18 cellular contexts compared by ENCODE assay signal in genomic region chr2:18835787-18836186, GRCh38.
"Had no signal": no experiment of that assay in that cellular context is flagged by ENCODE, and none has a peak within 500 bp of the region (broad histone marks: within the 10 kb centered on the region; RNA-seq: fewer than 3 reads in every experiment).

No MANE protein-coding gene starts in this region.

- H3K36me3 ChIP-seq: colonic mucosa, esophagus muscularis mucosa, gastroesophageal sphincter, heart left ventricle, left lung, lower lobe of right lung had no signal

- H3K4me3 ChIP-seq: colonic mucosa, esophagus muscularis mucosa, gastroesophageal sphincter, heart left ventricle, hepatocyte, left lung, lower lobe of right lung had no signal

- H3K27ac ChIP-seq: colonic mucosa, esophagus muscularis mucosa, foreskin keratinocyte, gastroesophageal sphincter, heart left ventricle, hepatocyte, left lung, lower lobe of right lung had no signal

- H3K4me1 ChIP-seq: colonic mucosa, left lung, lower lobe of right lung had no signal

- DNase-seq: colonic mucosa; cortex of kidney; effector CD4-positive, alpha-beta T cell; effector memory CD4-positive, alpha-beta T cell; foreskin keratinocyte; heart left ventricle; hypothalamus; immature natural killer cell; kidney; kidney glomerular epithelial cell; left colon; left lung; left ventricle myocardium superior; lower lobe of right lung; midbrain had no signal

- ATAC-seq: foreskin keratinocyte, gastroesophageal sphincter, heart left ventricle, left colon, left lung, left ventricle myocardium superior, lower lobe of right lung had no signal

- H3K9me3 ChIP-seq: colonic mucosa, esophagus muscularis mucosa, gastroesophageal sphincter, heart left ventricle, left lung, lower lobe of right lung had no signal
